24 cellular contexts compared by ENCODE assay signal in the genomic region with DNA sequence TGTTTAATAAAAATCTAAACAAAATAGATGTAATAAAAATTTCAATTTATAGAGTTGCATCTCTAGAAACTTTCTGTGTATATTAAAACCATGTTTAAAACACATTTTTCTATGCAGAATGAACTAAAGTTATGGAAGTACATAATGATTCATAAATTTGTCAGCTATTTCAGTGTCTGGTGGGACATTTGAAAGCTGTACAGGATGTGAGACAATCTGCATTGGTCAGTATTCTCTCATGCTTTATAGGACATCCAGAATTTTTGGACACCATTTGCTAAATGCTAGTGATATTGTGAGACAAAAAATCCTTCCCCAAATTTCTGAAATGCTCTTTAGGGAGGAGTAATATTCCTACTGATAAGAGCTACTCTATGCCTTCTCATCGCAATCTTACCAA.
"Had no signal": no experiment of that assay in that cellular context is flagged by ENCODE, and none has a peak within 500 bp of the region (broad histone marks: within the 10 kb centered on the region; RNA-seq: fewer than 3 reads in every experiment).

No MANE protein-coding gene starts in this region.

- H3K4me1 ChIP-seq: colonic mucosa, foreskin keratinocyte, gastroesophageal sphincter, left lung, lower lobe of right lung had no signal

- H3K27me3 ChIP-seq: colonic mucosa, foreskin keratinocyte, gastroesophageal sphincter, heart left ventricle, hepatocyte, left lung had no signal

- H3K27ac ChIP-seq: colonic mucosa, epithelial cell of prostate, foreskin keratinocyte, gastroesophageal sphincter, heart left ventricle, hepatocyte, left lung, lower lobe of right lung had no signal

- DNase-seq: colonic mucosa; cortex of kidney; effector CD8-positive, alpha-beta T cell; effector memory CD8-positive, alpha-beta T cell; endodermal cell; erythroblast; foreskin keratinocyte; heart left ventricle; left cardiac atrium; left lung; left ventricle myocardium superior; lower lobe of right lung; mesenchymal stem cell; mucosa of descending colon; naive B cell; naive thymus-derived CD8-positive, alpha-beta T cell had no signal

- H2AFZ ChIP-seq: hepatocyte had no signal

- ATAC-seq: effector memory CD8-positive, alpha-beta T cell; esophagus mucosa; foreskin keratinocyte; gastroesophageal sphincter; heart left ventricle; left cardiac atrium; left lung; left ventricle myocardium superior; lower lobe of right lung; mucosa of descending colon; naive thymus-derived CD8-positive, alpha-beta T cell had no signal

- FAIRE-seq: endometrium, frontal cortex, islet of Langerhans, keratinocyte had no signal

- H3K79me2 ChIP-seq: hepatocyte had no signal

- H3K4me3 ChIP-seq: colonic mucosa, gastroesophageal sphincter, heart left ventricle, hepatocyte, left lung, lower lobe of right lung, mucosa of descending colon had no signal

- H3K9me3 ChIP-seq: colonic mucosa, gastroesophageal sphincter, heart left ventricle, left lung, lower lobe of right lung, mucosa of descending colon had no signal

- H3K36me3 ChIP-seq: colonic mucosa, left lung, lower lobe of right lung had no signal
